In the genomic region with DNA sequence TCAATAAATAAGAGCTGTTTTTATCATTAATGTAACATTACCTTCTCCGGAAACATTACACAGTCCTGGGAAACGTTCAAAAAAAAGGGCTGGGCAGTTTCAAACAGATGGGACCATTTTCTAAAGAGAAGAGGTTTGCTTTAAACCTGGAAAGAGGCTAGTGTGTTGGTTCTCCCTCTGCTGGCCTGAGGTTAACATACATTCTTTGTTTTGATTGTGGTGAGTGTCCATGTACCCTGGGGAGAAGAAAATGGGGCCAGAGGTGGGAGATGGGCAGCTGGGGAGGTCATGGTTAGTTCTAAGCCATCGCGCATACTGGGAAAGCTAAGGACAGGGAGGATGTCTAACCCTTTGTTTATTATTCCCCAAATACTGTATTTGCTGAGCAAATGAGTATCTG, we compare ENCODE assay signal across 10 cellular contexts.
DNase-seq lines count a peak whose midpoint lies in the region; ATAC-seq, FAIRE-seq and TF ChIP-seq lines count a peak whose summit lies in the region.
"Had no signal": no experiment of that assay in that cellular context is flagged by ENCODE, and none has a peak within 500 bp of the region (broad histone marks: within the 10 kb centered on the region; RNA-seq: fewer than 3 reads in every experiment).

No MANE protein-coding gene starts in this region.

- H3K27me3 ChIP-seq in BJ (ENCODE audit: control insufficient read depth, insufficient read depth, low read length): no peaks in the 10 kb centered on the region

- no peaks in the 10 kb centered on the region for H3K36me3 ChIP-seq in BJ (ENCODE audit: control insufficient read depth, insufficient read depth, low read length)

- DNase-seq in BJ (ENCODE audit: low read depth): no peak
- peak; percentile 23 for DNase-seq in NCI-H1092 (lab: John Stamatoyannopoulos, UW)
- peak; percentile 45 for DNase-seq in cerebellar cortex (ENCODE audit: low spot score)
- no peak for DNase-seq in left lobe of liver (ENCODE audit: low spot score)
- DNase-seq in stimulated activated naive CD4-positive, alpha-beta T cell (lab: John Stamatoyannopoulos, UW): no peak
- DNase-seq in HTR-8/SVneo (ENCODE audit: insufficient read length, low spot score): no peak
- DNase-seq: NCI-H446 treated with DMSO at 0.1 percent for 48 hours had no signal

- H3K4me3 ChIP-seq in BJ (ENCODE audit: low read depth, low read length): no peak overlapping the region

- POLR2A ChIA-PET in BJ (lab: Charles Lee): no interaction called here

- TF ChIP-seq CTCF in BJ (IDR thresholded peaks at IDR 0.05; ENCODE audit: insufficient read depth, low read depth, low read length): peak; percentile 33

- CTCF ChIA-PET in BJ (lab: Yijun Ruan, JAX): interaction anchor here (1.3 to 1.7 kb wide), 2 partner anchors 15 to 1543 kb away, joined by 4 to 7 read pairs; no protein-coding TSS in a partner anchor

- ATAC-seq in left lobe of liver (peak; percentile 68), HG03460 (IDR thresholded peaks at IDR 0.05; ENCODE audit: unreplicated experiment) (no peak), GM21360 (IDR thresholded peaks at IDR 0.05; ENCODE audit: unreplicated experiment) (no peak)

- FAIRE-seq in HTR-8/SVneo (lab: Jason Lieb, UNC): no peak
- FAIRE-seq: G401.6 had no signal

Comparison
In these comparisons a context has a peak if more than half of its experiments do, and no peak if none do; other contexts are left out.
1. DNase-seq: peak in NCI-H1092 (single experiment) and cerebellar cortex (single experiment); none in BJ (single experiment), left lobe of liver (single experiment), stimulated activated naive CD4-positive, alpha-beta T cell (0 of 6) and HTR-8/SVneo (single experiment).